Comparison of ENCODE assay signal across 8 cellular contexts in genomic region chr5:126594676-126595485, GRCh38. TPM values are rescaled to one million over a fixed set of nuclear protein-coding genes. Genes with fewer than 3 reads are reported as not detected.
DNase-seq lines count a peak whose midpoint lies in the region; ATAC-seq and TF ChIP-seq lines count a peak whose summit lies in the region.

Gene ALDH7A1, minus strand, starts transcription at chr5:126595219. Its CDS starts 21 bp downstream, at chr5:126595198.

- H3K9me3 Mint-ChIP-seq in IgD-negative memory B cell = peaks cover 0 to 2% (median 0%) of the 10 kb centered on the region in 3 donors

- no peak within 1 kb of the TSS for H2AFZ ChIP-seq in Karpas-422 (ENCODE audit: low read length)

- WGBS in body of pancreas, 2 donors = 1% methylated on average over 49 of the region's 49 CpGs; no CpG with 5 or more reads in 1 of the 2 donors
- WGBS in psoas muscle, 3 donors = 1% methylated on average over 47 to 49 of the region's 49 CpGs

- peak; percentile 86 for DNase-seq in DMS53 treated with DMSO at 0.1 percent for 48 hours (lab: John Stamatoyannopoulos, UW; ENCODE audit: unreplicated experiment)
- DNase-seq in SW 1271 (lab: John Stamatoyannopoulos, UW) = peak; percentile 97 to 99
- peak; percentile 93 to 97 (median 96) for DNase-seq in body of pancreas
- DNase-seq in hippocampal formation (lab: John Stamatoyannopoulos, UW) = peak; percentile 88 to 89
- DNase-seq in psoas muscle = peak; percentile 92 to 93
- DNase-seq in Karpas-422 = no peak

- peaks cover 9% of the 10 kb centered on the region for H3K27me3 Mint-ChIP-seq in IgD-negative memory B cell

- H3K36me3 Mint-ChIP-seq in IgD-negative memory B cell = no peaks in the 10 kb centered on the region

- TF ChIP-seq CTCF in body of pancreas (IDR thresholded peaks at IDR 0.05) = peak in 5 of 7 experiments; percentile 25 to 61 (median 46)
- TF ChIP-seq CTCF in psoas muscle (IDR thresholded peaks at IDR 0.05) = peak; percentile 26

- H3K9ac ChIP-seq in Karpas-422 (ENCODE audit: low read length) = no peak within 1 kb of the TSS

- H3K4me1 ChIP-seq in body of pancreas = peaks cover 14% of the 10 kb centered on the region
- H3K4me1 ChIP-seq in psoas muscle = peaks cover 8% of the 10 kb centered on the region
- H3K4me1 ChIP-seq in Karpas-422 (ENCODE audit: low read length) = no peaks in the 10 kb centered on the region

- H4K20me1 ChIP-seq in Karpas-422 (ENCODE audit: insufficient read depth, low read depth, low read length) = no peaks in the 10 kb centered on the region

- intact Hi-C loops in body of pancreas (cut with DNase I) = no loop called here
- intact Hi-C loops in psoas muscle (cut with DNase I) = loop anchor here in 1 of 2 donors (5.0 kb wide), 1 partner anchor 243 kb away; no protein-coding TSS in a partner anchor

- H3K27ac ChIP-seq in body of pancreas = peak within 1 kb of the TSS; percentile 56 to 91 (median 79)
- H3K27ac ChIP-seq in psoas muscle = peak within 1 kb of the TSS; percentile 27
- no peak within 1 kb of the TSS for H3K27ac ChIP-seq in Karpas-422 (ENCODE audit: low read length)

- H3K4me1 Mint-ChIP-seq in IgD-negative memory B cell = peaks cover 3 to 12% (median 8%) of the 10 kb centered on the region in 3 donors

- H3K27me3 ChIP-seq in body of pancreas (no peaks in the 10 kb centered on the region), psoas muscle (ENCODE audit: insufficient read depth in 3 of 3, low read length in 2 of 3) (no peaks in the 10 kb centered on the region), Karpas-422 (ENCODE audit: low read length) (no peaks in the 10 kb centered on the region)

- TF ChIP-seq POLR2A in body of pancreas (IDR thresholded peaks at IDR 0.05) = peak; percentile 67 to 89 (median 88)

- no peaks in the 10 kb centered on the region for H3K79me2 ChIP-seq in Karpas-422 (ENCODE audit: low read length)

- no peaks in the 10 kb centered on the region for H3K9me2 ChIP-seq in Karpas-422 (replicated peaks; ENCODE audit: insufficient read depth, low read length)

- H3K27ac Mint-ChIP-seq in IgD-negative memory B cell = peak within 1 kb of the TSS in 2 of 3 donors; percentile 40 to 51

- ATAC-seq in GM21717 (IDR thresholded peaks at IDR 0.05; ENCODE audit: unreplicated experiment) = peak; percentile 73
- ATAC-seq in body of pancreas = peak; percentile 98
- peak; percentile 80 to 95 (median 92) for ATAC-seq in psoas muscle

- H3K36me3 ChIP-seq in body of pancreas (replicated peaks in 1 of 2; ENCODE audit: insufficient read depth in 1 of 2, low read depth in 2 of 2) (no peaks in the 10 kb centered on the region), psoas muscle (ENCODE audit: insufficient read depth in 1 of 2, low read depth in 1 of 2) (peaks cover 0 to 13% of the 10 kb centered on the region in 2 donors), Karpas-422 (ENCODE audit: insufficient read depth, low read length) (no peaks in the 10 kb centered on the region)

- H3K9me3 ChIP-seq in body of pancreas (no peaks in the 10 kb centered on the region), psoas muscle (no peaks in the 10 kb centered on the region), Karpas-422 (ENCODE audit: low read length) (no peaks in the 10 kb centered on the region)

- H3K4me2 ChIP-seq in Karpas-422 (ENCODE audit: low read depth, low read length, poor library complexity, severe bottlenecking) = no peak within 1 kb of the TSS

- H3K4me3 ChIP-seq in body of pancreas (peak within 1 kb of the TSS; percentile 2 to 38), psoas muscle (peak within 1 kb of the TSS; percentile 81), Karpas-422 (ENCODE audit: low read length) (no peak within 1 kb of the TSS)

- H3K4me3 Mint-ChIP-seq in IgD-negative memory B cell = peak within 1 kb of the TSS; percentile 84 to 94 (median 94)

RNA-seq across cellular contexts. Expression of gene ALDH7A1, which starts in this region (rescaled TPM):
- polyA plus RNA-seq in IgD-negative memory B cell (5.6 TPM), psoas muscle (1 to 10 TPM; 7.4 to 8.8 (median 7.8) TPM)
- total RNA-seq in body of pancreas (10 to 100 TPM; 19.1 to 27.0 TPM), psoas muscle (10 to 100 TPM in 3 of 4 donors, 1 to 10 TPM in 1; 8.7 to 26.7 (median 12.3) TPM)
- total RNA-seq in Karpas-422 (2014; rRNA removed; shearing (Covaris generic); ENCODE audit: low replicate concordance) = not detected in 2 replicates
